8 cellular contexts compared by ENCODE assay signal in the genomic region with DNA sequence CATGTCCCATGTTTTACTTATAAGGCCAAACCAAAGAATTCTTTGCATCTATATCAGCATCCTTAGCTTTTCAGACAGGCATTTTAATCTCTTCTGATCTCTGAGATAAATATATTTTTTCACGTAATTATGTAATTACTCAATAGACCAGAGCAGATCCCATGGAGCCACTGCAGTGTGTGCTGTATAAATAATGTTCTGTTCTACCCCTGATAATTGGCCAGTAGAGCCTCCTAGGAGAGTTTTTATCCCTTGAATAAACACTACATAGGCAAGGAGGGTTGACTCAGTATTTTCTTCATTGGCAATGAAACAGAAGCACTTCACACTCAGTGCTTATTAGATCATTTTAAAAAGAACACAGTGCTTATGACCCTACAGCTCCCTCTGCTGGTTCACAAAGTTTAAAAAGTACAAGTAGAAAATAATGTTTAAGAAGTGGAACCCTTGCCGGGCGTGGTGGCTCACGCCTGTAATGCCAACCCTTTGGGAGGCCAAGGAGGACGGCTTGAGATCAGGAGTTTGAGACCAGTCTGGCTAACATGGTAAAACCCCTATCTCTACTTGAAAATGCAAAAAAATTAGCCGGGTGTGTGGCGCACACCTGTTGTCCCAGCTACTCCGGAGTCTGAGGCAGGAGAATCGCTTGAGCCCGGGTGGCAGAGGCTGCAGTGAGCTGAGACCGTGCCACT.
DNase-seq lines count a peak whose midpoint lies in the region; ATAC-seq and TF ChIP-seq lines count a peak whose summit lies in the region.

No MANE protein-coding gene starts in this region.

- H3K4me3 ChIP-seq in hepatocyte = no peak overlapping the region
- no peak overlapping the region for H3K4me3 ChIP-seq in smooth muscle cell

- H4K20me1 ChIP-seq in hepatocyte (ENCODE audit: insufficient read depth, poor library complexity, severe bottlenecking) = no peaks in the 10 kb centered on the region
- H4K20me1 ChIP-seq in smooth muscle cell (ENCODE audit: low read depth) = no peaks in the 10 kb centered on the region

- H2AFZ ChIP-seq in hepatocyte (no peak overlapping the region), smooth muscle cell (ENCODE audit: low read depth) (no peak overlapping the region)

- TF ChIP-seq CTCF in hepatocyte (IDR thresholded peaks at IDR 0.05; ENCODE audit: poor library complexity) = peak; percentile 70
- peak; percentile 74 for TF ChIP-seq CTCF in smooth muscle cell (IDR thresholded peaks at IDR 0.05; ENCODE audit: borderline replicate concordance, insufficient read depth, poor library complexity, severe bottlenecking)

- H3K4me3 Mint-ChIP-seq in activated T-helper 17 cell treated with anti-CD3 and anti-CD28 coated beads, Interleukin-2, amount 50 U/mL, for 72 hours = no peak overlapping the region

- H3K36me3 Mint-ChIP-seq in activated T-helper 17 cell treated with anti-CD3 and anti-CD28 coated beads, Interleukin-2, amount 50 U/mL, for 72 hours (ENCODE audit: low read depth) = no peaks in the 10 kb centered on the region

- H3K27me3 Mint-ChIP-seq in activated T-helper 17 cell treated with anti-CD3 and anti-CD28 coated beads, Interleukin-2, amount 50 U/mL, for 72 hours = peaks cover 7% of the 10 kb centered on the region

- no peak overlapping the region for H3K27ac Mint-ChIP-seq in activated T-helper 17 cell treated with anti-CD3 and anti-CD28 coated beads, Interleukin-2, amount 50 U/mL, for 72 hours

- H3K27me3 ChIP-seq in hepatocyte (no peaks in the 10 kb centered on the region), smooth muscle cell (ENCODE audit: low read depth) (no peaks in the 10 kb centered on the region)

- ATAC-seq in GM19023 (IDR thresholded peaks at IDR 0.05; ENCODE audit: unreplicated experiment) = peak; percentile 69
- peak; percentile 67 for ATAC-seq in HG03565 (IDR thresholded peaks at IDR 0.05; ENCODE audit: unreplicated experiment)
- no peak for ATAC-seq in activated T-helper 17 cell treated with anti-CD3 and anti-CD28 coated beads, Interleukin-2, amount 50 U/mL, for 72 hours (replicated peaks)

- no peaks in the 10 kb centered on the region for H3K36me3 ChIP-seq in hepatocyte (replicated peaks; ENCODE audit: insufficient read depth, low read depth)
- H3K36me3 ChIP-seq in smooth muscle cell (ENCODE audit: low read depth) = no peaks in the 10 kb centered on the region

- H3K9me3 ChIP-seq in hepatocyte (ENCODE audit: low read depth) = no peaks in the 10 kb centered on the region
- no peaks in the 10 kb centered on the region for H3K9me3 ChIP-seq in smooth muscle cell (replicated peaks; ENCODE audit: low read depth)

- peak overlapping the region; percentile 25 for H3K4me2 ChIP-seq in hepatocyte
- no peak overlapping the region for H3K4me2 ChIP-seq in smooth muscle cell

- no peaks in the 10 kb centered on the region for H3K4me1 Mint-ChIP-seq in activated T-helper 17 cell treated with anti-CD3 and anti-CD28 coated beads, Interleukin-2, amount 50 U/mL, for 72 hours

- H3K9ac ChIP-seq in smooth muscle cell (ENCODE audit: low read depth) = no peak overlapping the region

- WGBS in hepatocyte (ENCODE audit: low lambda C conversion rate, missing lambda C conversion rate) = 71% methylated on average over 11 of the region's 11 CpGs
- 70% methylated on average over 11 of the region's 11 CpGs for WGBS in smooth muscle cell (ENCODE audit: low lambda C conversion rate)

- H3K27ac ChIP-seq in hepatocyte (peak overlapping the region; percentile 42), smooth muscle cell (ENCODE audit: low read depth) (no peak overlapping the region)

- H3K9me2 ChIP-seq in hepatocyte (replicated peaks; ENCODE audit: insufficient read depth) = no peaks in the 10 kb centered on the region

- H3K79me2 ChIP-seq in hepatocyte = no peaks in the 10 kb centered on the region
- no peaks in the 10 kb centered on the region for H3K79me2 ChIP-seq in smooth muscle cell (ENCODE audit: low read depth)

- H3F3A ChIP-seq in smooth muscle cell (ENCODE audit: low read depth) = no peaks in the 10 kb centered on the region

- no peaks in the 10 kb centered on the region for H3K9me3 Mint-ChIP-seq in activated T-helper 17 cell treated with anti-CD3 and anti-CD28 coated beads, Interleukin-2, amount 50 U/mL, for 72 hours

- H3K4me1 ChIP-seq in hepatocyte (ENCODE audit: insufficient read depth) (peaks cover 35% of the 10 kb centered on the region), smooth muscle cell (ENCODE audit: low read depth) (peaks cover 5% of the 10 kb centered on the region)

- peak; percentile 21 for DNase-seq in CMK (ENCODE audit: low read depth)
- peak; percentile 95 for DNase-seq in NCI-H446 treated with DMSO at 0.1 percent for 48 hours (lab: John Stamatoyannopoulos, UW)
- peak; percentile 85 for DNase-seq in amniotic epithelial cell (ENCODE audit: low read depth)
- peak; percentile 87 for DNase-seq in hepatocyte (ENCODE audit: low spot score)
- DNase-seq in smooth muscle cell (lab: John Stamatoyannopoulos, UW; ENCODE audit: unreplicated experiment) = no peak
